Comparison of ENCODE assay signal across 2 cellular contexts in the genomic region with DNA sequence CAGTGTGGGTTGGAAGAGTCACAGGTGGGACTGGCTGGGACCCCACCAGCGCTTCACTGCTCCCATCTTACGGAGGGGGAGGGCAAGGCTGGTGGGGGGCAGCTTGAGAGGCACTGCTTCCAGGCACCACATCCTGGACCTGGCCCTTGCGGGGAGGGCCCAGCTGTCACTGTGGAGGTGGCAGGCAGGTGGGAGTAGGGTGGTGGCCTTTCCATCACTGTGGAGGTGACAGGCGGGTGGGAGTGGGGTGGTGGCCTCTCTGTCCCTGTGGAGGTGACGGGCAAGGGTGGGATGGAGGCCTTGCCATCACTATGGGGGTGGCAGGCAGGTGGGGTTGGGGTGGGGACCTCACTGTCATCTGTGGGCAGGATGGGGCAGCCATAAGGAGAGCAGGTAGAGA.
TF ChIP-seq lines count a peak whose summit lies in the region.

No MANE protein-coding gene starts in this region.

TF ChIP-seq in HEK293, 187 proteins besides CTCF, POLR2A, EP300 and RAD21:
- peak; percentile 94 for TF ChIP-seq EGR2 (tag by site-specific recombination; IDR thresholded peaks at IDR 0.05; ENCODE audit: low read depth)
- no peak for TF ChIP-seq ZNF146 (tag by site-specific recombination; IDR thresholded peaks at IDR 0.05)
- TF ChIP-seq ZFHX2 (tag by site-specific recombination; conservative IDR thresholded peaks at IDR 0.05) = peak; percentile 88
- no peak for TF ChIP-seq ZNF707 (tag by site-specific recombination; IDR thresholded peaks at IDR 0.05)

TF ChIP-seq in H1, 55 proteins besides CTCF, POLR2A, EP300 and RAD21:
- no peak for TF ChIP-seq HDAC6 (IDR thresholded peaks at IDR 0.05; ENCODE audit: low read depth, low read length)
